In the genomic region with DNA sequence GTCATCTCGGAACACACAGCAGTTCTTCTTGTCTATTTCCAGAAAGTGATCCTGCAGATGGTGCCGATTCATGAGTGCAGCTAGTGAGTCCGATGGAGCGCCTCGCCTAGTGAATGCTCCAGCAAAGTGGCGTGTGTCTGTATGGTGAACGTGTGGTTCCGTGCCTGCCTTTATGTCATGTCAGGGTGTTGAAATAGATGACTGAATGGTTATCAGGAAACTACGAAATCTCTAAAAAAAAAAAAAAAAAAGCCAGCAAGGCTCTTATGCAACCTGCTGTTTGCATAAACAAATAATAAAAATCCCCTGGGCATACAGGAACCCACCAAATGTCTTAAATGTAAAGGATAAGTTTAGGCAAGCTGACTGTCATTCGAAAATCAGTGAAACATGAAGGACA, we compare ENCODE assay signal across 11 cellular contexts. TPM values are rescaled to one million over a fixed set of nuclear protein-coding genes. Genes with fewer than 3 reads are reported as not detected.
DNase-seq lines count a peak whose midpoint lies in the region; ATAC-seq and TF ChIP-seq lines count a peak whose summit lies in the region.
"Not testable (repeated sequence)": the region's sequence is repeated elsewhere in the genome, so short reads cannot be mapped to it uniquely, and the experiment has no call there.
"Had no signal": no experiment of that assay in that cellular context is flagged by ENCODE, and none has a peak within 500 bp of the region (broad histone marks: within the 10 kb centered on the region; RNA-seq: fewer than 3 reads in every experiment).

TSS of gene HCAR3 (minus strand) at position 146 of the 400 bp plus-strand sequence. CDS start at position 72, 74 bp downstream.

- not testable (repeated sequence) for H3K9ac ChIP-seq in trophoblast cell (ENCODE audit: low read length)

- peak; percentile 88 for DNase-seq in CD14-positive monocyte (ENCODE audit: low spot score)
- peak; percentile 29 for DNase-seq in NAMALWA (ENCODE audit: low spot score)
- peak; percentile 38 to 82 for DNase-seq in NOMO-1 (lab: John Stamatoyannopoulos, UW; ENCODE audit: unreplicated experiment in 2 of 2)
- peak; percentile 54 for DNase-seq in amniotic epithelial cell (ENCODE audit: low read depth)
- DNase-seq in esophagus squamous epithelium (lab: John Stamatoyannopoulos, UW); lower lobe of right lung: not testable (repeated sequence)
- peak; percentile 58 to 59 for DNase-seq in trophoblast cell

- H3K79me2 ChIP-seq in trophoblast cell (ENCODE audit: control insufficient read depth, insufficient read depth, low read length, poor library complexity) = not testable (repeated sequence)

- H3K36me3 Mint-ChIP-seq in CD14-positive monocyte = not testable (repeated sequence)

- H3K27me3 Mint-ChIP-seq in CD14-positive monocyte (ENCODE audit: low read depth in 3 of 3) = not testable (repeated sequence)

- WGBS in esophagus squamous epithelium, 2 donors = 28 to 49% methylated on average over 8 to 10 of the region's 10 CpGs
- no CpG with 5 or more reads among the region's 10 CpGs for WGBS in trophoblast cell (ENCODE audit: extremely low coverage, insufficient coverage, insufficient read length)

- peak within 1 kb of the TSS in 3 of 4 donors; percentile 19 to 40 (median 36) for H3K4me3 ChIP-seq in esophagus squamous epithelium
- not testable (repeated sequence) for H3K4me3 ChIP-seq in lower lobe of right lung; trophoblast cell (ENCODE audit: low read depth, low read length)

- not testable (repeated sequence) for H3K9me3 Mint-ChIP-seq in CD14-positive monocyte

- H3K4me2 ChIP-seq in trophoblast cell (ENCODE audit: low read length) = not testable (repeated sequence)

- H2AK5ac ChIP-seq in trophoblast cell (ENCODE audit: low read length) = not testable (repeated sequence)

- H3K4me1 Mint-ChIP-seq in CD14-positive monocyte = peaks cover 51% of the 10 kb centered on the region

- H4K12ac ChIP-seq in trophoblast cell (ENCODE audit: low read depth, low read length) = not testable (repeated sequence)

- not testable (repeated sequence) for H3K9me3 ChIP-seq in esophagus squamous epithelium; lower lobe of right lung; trophoblast cell (ENCODE audit: insufficient read depth, low read depth, low read length)

- H4K8ac ChIP-seq in trophoblast cell (ENCODE audit: low read depth, low read length) = not testable (repeated sequence)

- H2BK5ac ChIP-seq in trophoblast cell (ENCODE audit: low read depth, low read length, poor library complexity) = not testable (repeated sequence)

- not testable (repeated sequence) for H3K79me1 ChIP-seq in trophoblast cell (ENCODE audit: low read length)

- not testable (repeated sequence) for H3K4ac ChIP-seq in trophoblast cell (ENCODE audit: low read depth, low read length)

- not testable (repeated sequence) for H2BK120ac ChIP-seq in trophoblast cell (ENCODE audit: insufficient read depth, low read length, poor library complexity)

- intact Hi-C loops in CD14-positive monocyte (cut with micrococcal nuclease); esophagus squamous epithelium (cut with DNase I); lower lobe of right lung (cut with DNase I): not testable (repeated sequence)

- not testable (repeated sequence) for H2BK12ac ChIP-seq in trophoblast cell (ENCODE audit: low read length)

- not testable (repeated sequence) for H2AFZ ChIP-seq in trophoblast cell (ENCODE audit: insufficient read depth, low read length, poor library complexity)

- not testable (repeated sequence) for TF ChIP-seq CTCF in CD14-positive monocyte (IDR thresholded peaks at IDR 0.05); esophagus squamous epithelium (IDR thresholded peaks at IDR 0.05); lower lobe of right lung (IDR thresholded peaks at IDR 0.05)

- H3K4me1 ChIP-seq in esophagus squamous epithelium = peaks cover 6 to 24% (median 7%) of the 10 kb centered on the region in 3 donors
- peaks cover 13% of the 10 kb centered on the region for H3K4me1 ChIP-seq in lower lobe of right lung
- H3K4me1 ChIP-seq in trophoblast cell (ENCODE audit: control insufficient read depth in 1 of 2, insufficient read depth in 2 of 2, low read length in 2 of 2) = not testable (repeated sequence)

- not testable (repeated sequence) for H4K91ac ChIP-seq in trophoblast cell (ENCODE audit: low read depth, low read length)

- not testable (repeated sequence) for H3K18ac ChIP-seq in trophoblast cell (ENCODE audit: low read length)

- not testable (repeated sequence) for H3K27me3 ChIP-seq in esophagus squamous epithelium; lower lobe of right lung (ENCODE audit: low read depth); trophoblast cell (ENCODE audit: insufficient read depth, low read length)

- H3K23ac ChIP-seq in trophoblast cell (ENCODE audit: low read length) = not testable (repeated sequence)

- H3K27ac Mint-ChIP-seq in CD14-positive monocyte = peak within 1 kb of the TSS; percentile 74 to 89 (median 86)

- not testable (repeated sequence) for TF ChIP-seq POLR2A in esophagus squamous epithelium (IDR thresholded peaks at IDR 0.05)

- H3K14ac ChIP-seq in trophoblast cell (ENCODE audit: low read length) = not testable (repeated sequence)

- H3K36me3 ChIP-seq in esophagus squamous epithelium; lower lobe of right lung; trophoblast cell (ENCODE audit: control insufficient read depth in 1 of 2, insufficient read depth in 2 of 2, low read length in 2 of 2): not testable (repeated sequence)

- peak within 1 kb of the TSS; percentile 51 to 74 for H3K4me3 Mint-ChIP-seq in CD14-positive monocyte

- H3K27ac ChIP-seq in esophagus squamous epithelium = peak within 1 kb of the TSS in 3 of 4 donors; percentile 61 to 79 (median 70)
- H3K27ac ChIP-seq in lower lobe of right lung; trophoblast cell (ENCODE audit: low read depth, low read length): not testable (repeated sequence)

- ATAC-seq in GM21529 (IDR thresholded peaks at IDR 0.05; ENCODE audit: unreplicated experiment) (peak; percentile 36), lower lobe of right lung (peak; percentile 50 to 70)

RNA-seq across cellular contexts. Expression of gene HCAR3, which starts in this region (rescaled TPM):
- polyA plus RNA-seq in CD14-positive monocyte = 10 to 100 TPM; 14.4 to 23.7 TPM
- 10 to 100 TPM in 2 of 4 donors, 1 to 10 TPM in 2; 4.7 to 18.8 (median 10.5) TPM for total RNA-seq in esophagus squamous epithelium
- total RNA-seq in lower lobe of right lung = 6.9 TPM
- 0.08 and 0.10 TPM in 2 replicates for polyA plus RNA-seq in trophoblast cell (2013)
- total RNA-seq: A172, HFFc6, SJCRH30 had no signal
